22 cellular contexts compared by ENCODE assay signal in the genomic region with DNA sequence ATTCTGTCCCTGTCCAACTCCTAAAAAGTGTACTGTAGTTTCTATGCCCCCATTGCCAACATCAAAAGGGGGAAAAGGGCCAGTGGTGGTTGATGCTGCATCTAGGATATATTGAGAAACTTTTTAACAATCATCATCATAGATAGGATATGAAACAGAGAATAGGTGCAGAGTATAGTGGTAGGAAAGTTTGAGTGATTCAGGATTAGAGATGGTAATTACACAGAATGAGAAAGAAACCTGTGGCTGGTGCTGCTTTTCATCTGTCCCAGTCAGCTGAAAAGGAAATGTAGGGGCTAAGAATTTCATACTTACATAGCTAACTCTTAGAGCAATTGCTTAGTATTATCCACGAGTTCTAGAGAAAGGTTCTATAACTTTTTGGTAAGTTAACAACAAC.
DNase-seq lines count a peak whose midpoint lies in the region; ATAC-seq and TF ChIP-seq lines count a peak whose summit lies in the region.
"Had no signal": no experiment of that assay in that cellular context is flagged by ENCODE, and none has a peak within 500 bp of the region (broad histone marks: within the 10 kb centered on the region; RNA-seq: fewer than 3 reads in every experiment).

No MANE protein-coding gene starts in this region.

- CTCF ChIA-PET in activated CD8-positive, alpha-beta memory T cell treated with anti-CD3 and anti-CD28 coated beads, Interleukin-2, amount 10 ng/mL, durations not matched to agents 7 days and 5 days (lab: Charles Lee): interaction anchor here (0.6 to 1.4 kb wide), 2 partner anchors 17 to 262 kb away, joined by 3 to 4 read pairs; no protein-coding TSS in a partner anchor

- intact Hi-C loops in left ventricle myocardium inferior (cut with micrococcal nuclease): no loop called here

- H3K27me3 ChIP-seq in left ventricle myocardium inferior (ENCODE audit: low read depth): no peaks in the 10 kb centered on the region
- H3K27me3 ChIP-seq: BLaER1, heart right ventricle, spleen, uterus had no signal

- H3K9me3 ChIP-seq in left ventricle myocardium inferior (replicated peaks): no peaks in the 10 kb centered on the region
- H3K9me3 ChIP-seq: BLaER1, heart right ventricle, spleen, uterus had no signal

- no peaks in the 10 kb centered on the region for H3K36me3 Mint-ChIP-seq in activated CD8-positive, alpha-beta memory T cell treated with anti-CD3 and anti-CD28 coated beads, Interleukin-2, amount 10 ng/mL, durations not matched to agents 7 days and 5 days
- no peaks in the 10 kb centered on the region for H3K36me3 Mint-ChIP-seq in stimulated activated effector memory CD8-positive, alpha-beta T cell treated with anti-CD3 and anti-CD28 coated beads, Interleukin-12 subunit alpha, Interleukin-12 subunit beta, amount 100 ng/mL, for 72 hours
- H3K36me3 Mint-ChIP-seq: WTC11 had no signal

- DNase-seq in activated CD8-positive, alpha-beta memory T cell treated with anti-CD3 and anti-CD28 coated beads, Interleukin-2, amount 10 ng/mL, durations not matched to agents 7 days and 5 days: no peak
- no peak for DNase-seq in activated CD8-positive, alpha-beta memory T cell treated with anti-CD3 and anti-CD28 coated beads, Interleukin-2, amount 50 U/mL, for 4 hours
- DNase-seq in stimulated activated effector memory CD8-positive, alpha-beta T cell treated with anti-CD3 and anti-CD28 coated beads, Interleukin-12 subunit alpha, Interleukin-12 subunit beta, amount 100 ng/mL, for 72 hours (ENCODE audit: low spot score in 2 of 2): no peak
- no peak for DNase-seq in HuH-7 (ENCODE audit: low spot score)
- no peak for DNase-seq in left ventricle myocardium inferior
- DNase-seq: activated naive CD4-positive, alpha-beta T cell treated with Interleukin-2 at 50 U/mL for 16 hours; heart right ventricle; naive thymus-derived CD8-positive, alpha-beta T cell; NCI-H1417; NCI-H526 treated with DMSO at 0.1 percent for 48 hours; spleen; stimulated activated CD8-positive, alpha-beta memory T cell treated with anti-CD3 and anti-CD28 coated beads, Interleukin-4, amount 100 ng/mL, for 48 hours; uterus had no signal

- TF ChIP-seq CTCF in left ventricle myocardium inferior (IDR thresholded peaks at IDR 0.05; ENCODE audit: borderline replicate concordance): no peak

- no peak overlapping the region for H3K27ac Mint-ChIP-seq in activated CD8-positive, alpha-beta memory T cell treated with anti-CD3 and anti-CD28 coated beads, Interleukin-2, amount 10 ng/mL, durations not matched to agents 7 days and 5 days
- no peak overlapping the region for H3K27ac Mint-ChIP-seq in stimulated activated effector memory CD8-positive, alpha-beta T cell treated with anti-CD3 and anti-CD28 coated beads, Interleukin-12 subunit alpha, Interleukin-12 subunit beta, amount 100 ng/mL, for 72 hours
- H3K27ac Mint-ChIP-seq: naive thymus-derived CD8-positive, alpha-beta T cell; T-helper 2 cell treated with Interferon-gamma antibody and Interleukin-4, amounts not matched to agents 5 μg/mL and 100 μg/mL, for 36 hours; WTC11 had no signal

- H3K36me3 ChIP-seq in left ventricle myocardium inferior: no peaks in the 10 kb centered on the region
- H3K36me3 ChIP-seq: BLaER1, spleen, uterus had no signal

- peaks cover 6% of the 10 kb centered on the region for H3K4me1 Mint-ChIP-seq in activated CD8-positive, alpha-beta memory T cell treated with anti-CD3 and anti-CD28 coated beads, Interleukin-2, amount 10 ng/mL, durations not matched to agents 7 days and 5 days
- peaks cover 6% of the 10 kb centered on the region for H3K4me1 Mint-ChIP-seq in stimulated activated effector memory CD8-positive, alpha-beta T cell treated with anti-CD3 and anti-CD28 coated beads, Interleukin-12 subunit alpha, Interleukin-12 subunit beta, amount 100 ng/mL, for 72 hours
- H3K4me1 Mint-ChIP-seq: central memory CD8-positive, alpha-beta T cell; WTC11 had no signal

- H3K4me1 ChIP-seq in left ventricle myocardium inferior: no peaks in the 10 kb centered on the region
- H3K4me1 ChIP-seq: BLaER1, heart right ventricle, uterus had no signal

- no peak overlapping the region for H3K4me3 ChIP-seq in left ventricle myocardium inferior
- H3K4me3 ChIP-seq: BLaER1, heart right ventricle, SK-N-MC, spleen, uterus had no signal

- H3K27me3 Mint-ChIP-seq in activated CD8-positive, alpha-beta memory T cell treated with anti-CD3 and anti-CD28 coated beads, Interleukin-2, amount 10 ng/mL, durations not matched to agents 7 days and 5 days: no peaks in the 10 kb centered on the region
- H3K27me3 Mint-ChIP-seq: central memory CD8-positive, alpha-beta T cell had no signal

- no peaks in the 10 kb centered on the region for H3K9me3 Mint-ChIP-seq in activated CD8-positive, alpha-beta memory T cell treated with anti-CD3 and anti-CD28 coated beads, Interleukin-2, amount 10 ng/mL, durations not matched to agents 7 days and 5 days (ENCODE audit: low read depth)
- no peaks in the 10 kb centered on the region for H3K9me3 Mint-ChIP-seq in stimulated activated effector memory CD8-positive, alpha-beta T cell treated with anti-CD3 and anti-CD28 coated beads, Interleukin-12 subunit alpha, Interleukin-12 subunit beta, amount 100 ng/mL, for 72 hours
- H3K9me3 Mint-ChIP-seq: central memory CD8-positive, alpha-beta T cell; T-helper 2 cell treated with Interferon-gamma antibody and Interleukin-4, amounts not matched to agents 5 μg/mL and 100 μg/mL, for 36 hours had no signal

- H3K4me3 Mint-ChIP-seq in activated CD8-positive, alpha-beta memory T cell treated with anti-CD3 and anti-CD28 coated beads, Interleukin-2, amount 10 ng/mL, durations not matched to agents 7 days and 5 days: no peak overlapping the region
- no peak overlapping the region for H3K4me3 Mint-ChIP-seq in stimulated activated effector memory CD8-positive, alpha-beta T cell treated with anti-CD3 and anti-CD28 coated beads, Interleukin-12 subunit alpha, Interleukin-12 subunit beta, amount 100 ng/mL, for 72 hours
- H3K4me3 Mint-ChIP-seq: central memory CD8-positive, alpha-beta T cell; naive thymus-derived CD8-positive, alpha-beta T cell; T-helper 2 cell treated with Interferon-gamma antibody and Interleukin-4, amounts not matched to agents 5 μg/mL and 100 μg/mL, for 36 hours; WTC11 had no signal

- ATAC-seq in activated CD8-positive, alpha-beta memory T cell treated with anti-CD3 and anti-CD28 coated beads, Interleukin-2, amount 10 ng/mL, durations not matched to agents 7 days and 5 days: peak; percentile 16
- ATAC-seq in GM19455 (IDR thresholded peaks at IDR 0.05; ENCODE audit: unreplicated experiment) (peak; percentile 59), HG02938 (IDR thresholded peaks at IDR 0.05; ENCODE audit: unreplicated experiment) (peak; percentile 76), HG02798 (IDR thresholded peaks at IDR 0.05; ENCODE audit: poor library complexity, unreplicated experiment) (no peak)
- ATAC-seq in stimulated activated effector memory CD8-positive, alpha-beta T cell treated with anti-CD3 and anti-CD28 coated beads, Interleukin-12 subunit alpha, Interleukin-12 subunit beta, amount 100 ng/mL, for 72 hours: peak; percentile 97
- ATAC-seq: heart right ventricle; naive thymus-derived CD8-positive, alpha-beta T cell; WTC11 had no signal

- no peak overlapping the region for H3K27ac ChIP-seq in left ventricle myocardium inferior (replicated peaks)
- H3K27ac ChIP-seq: BLaER1, epithelial cell of prostate, heart right ventricle, SK-N-MC, spleen, uterus had no signal
